Comparison of ENCODE assay signal across 8 cellular contexts in genomic region chr2:178072383-178073301, GRCh38. TPM values are rescaled to one million over a fixed set of nuclear protein-coding genes. Genes with fewer than 3 reads are reported as not detected.
DNase-seq lines count a peak whose midpoint lies in the region; ATAC-seq and TF ChIP-seq lines count a peak whose summit lies in the region.

PDE11A (minus strand) TSS chr2:178072777; CDS start chr2:178072437, 340 bp downstream.

- no peaks in the 10 kb centered on the region for H3K9me3 Mint-ChIP-seq in nephron progenitor cell
- H3K9me3 Mint-ChIP-seq in type B pancreatic cell, result peaks cover 5% of the 10 kb centered on the region

- in situ Hi-C loops in G401 (cut with HindIII; ENCODE audit: low sequenced_read_pairs), result no loop called here

- TF ChIP-seq CTCF in nephron progenitor cell (IDR thresholded peaks at IDR 0.05), result no peak
- TF ChIP-seq CTCF in type B pancreatic cell (conservative IDR thresholded peaks at IDR 0.05), result no peak

- H3K4me1 Mint-ChIP-seq in nephron progenitor cell, result peaks cover 14% of the 10 kb centered on the region
- peaks cover 12% of the 10 kb centered on the region for H3K4me1 Mint-ChIP-seq in type B pancreatic cell (ENCODE audit: unreplicated experiment)

- no peaks in the 10 kb centered on the region for H3K36me3 Mint-ChIP-seq in nephron progenitor cell (ENCODE audit: low read depth)
- no peaks in the 10 kb centered on the region for H3K36me3 Mint-ChIP-seq in type B pancreatic cell

- peak; percentile 71 for ATAC-seq in HG02973 (IDR thresholded peaks at IDR 0.05; ENCODE audit: unreplicated experiment)

- peak within 1 kb of the TSS; percentile 93 for H3K4me3 Mint-ChIP-seq in nephron progenitor cell
- H3K4me3 Mint-ChIP-seq in type B pancreatic cell, result peak within 1 kb of the TSS; percentile 87

- H3K27ac Mint-ChIP-seq in nephron progenitor cell, result peak within 1 kb of the TSS; percentile 88
- H3K27ac Mint-ChIP-seq in type B pancreatic cell, result peak within 1 kb of the TSS; percentile 66

- H3K27me3 Mint-ChIP-seq in nephron progenitor cell (ENCODE audit: low read depth, poor library complexity) (peaks cover 57% of the 10 kb centered on the region), type B pancreatic cell (peaks cover 65% of the 10 kb centered on the region)

- DNase-seq in G401 (ENCODE audit: low spot score), result peak; percentile 32
- DNase-seq in NCI-H510A (lab: John Stamatoyannopoulos, UW), result peak; percentile 98
- DNase-seq in activated T-cell treated with anti-CD3 and anti-CD28 coated beads, Interleukin-2, amount 50 U/mL, for 48 hours, result peak; percentile 58 to 68
- DNase-seq in fibroblast of the conjunctiva (ENCODE audit: low read depth), result peak; percentile 24
- peak; percentile 87 for DNase-seq in nephron progenitor cell
- DNase-seq in type B pancreatic cell (ENCODE audit: extremely low spot score, unreplicated experiment), result peak; percentile 80
- DNase-seq in MV-4-11 (lab: John Stamatoyannopoulos, UW), result no peak

RNA-seq across cellular contexts. Expression of gene PDE11A, which starts in this region (rescaled TPM):
- total RNA-seq in G401 (2014; rRNA removed; shearing (Covaris generic)), result 2.6 and 3.2 TPM in 2 replicates
- total RNA-seq in type B pancreatic cell (ENCODE audit: low replicate concordance), result 0.67 and 2.0 TPM in 2 replicates
